ENCODE assay signal across 8 cellular contexts in genomic region chr10:72272689-72273409, GRCh38. TPM values are rescaled to one million over a fixed set of nuclear protein-coding genes. Genes with fewer than 3 reads are reported as not detected.
DNase-seq lines count a peak whose midpoint lies in the region; ATAC-seq and TF ChIP-seq lines count a peak whose summit lies in the region.

No MANE protein-coding gene starts in this region.

- H3K36me3 ChIP-seq in BLaER1 (peaks cover 24% of the 10 kb centered on the region), adrenal gland (replicated peaks in 1 of 2) (peaks cover 0 to 23% of the 10 kb centered on the region in 2 donors)

- TF ChIP-seq POLR2A in adrenal gland (IDR thresholded peaks at IDR 0.05): peak in 1 of 2 donors; percentile 57

- peaks cover 33% of the 10 kb centered on the region for H4K20me1 ChIP-seq in BLaER1

- H3K4me1 ChIP-seq in BLaER1: peaks cover 81% of the 10 kb centered on the region
- peaks cover 12 to 21% of the 10 kb centered on the region in 2 donors for H3K4me1 ChIP-seq in adrenal gland (replicated peaks in 1 of 2)

- intact Hi-C loops in adrenal gland (cut with DNase I): loop anchor here in 1 of 2 donors (10.0 kb wide), 1 partner anchor 52 kb away; no protein-coding TSS in a partner anchor
- intact Hi-C loops in Right ventricle myocardium superior (cut with DNase I): loop anchor here (2.0 to 10.0 kb wide), 2 partner anchors 52 to 56 kb away; partner anchors contain the start of genes ANAPC16 and ASCC1

- H3K9me3 ChIP-seq in BLaER1 (no peaks in the 10 kb centered on the region), adrenal gland (replicated peaks in 1 of 3) (no peaks in the 10 kb centered on the region)

- peak overlapping the region; percentile 97 for H3K4me3 ChIP-seq in BLaER1
- peak overlapping the region in 3 of 4 donors; percentile 42 to 96 (median 71) for H3K4me3 ChIP-seq in adrenal gland

- H3K4me2 ChIP-seq in BLaER1: peak overlapping the region; percentile 96

- H3K9ac ChIP-seq in BLaER1: peak overlapping the region; percentile 89

- DNase-seq in HK-2 (ENCODE audit: unreplicated experiment): peak; percentile 95
- DNase-seq in NOMO-1 treated with DMSO at 0.1 percent for 48 hours (lab: John Stamatoyannopoulos, UW; ENCODE audit: unreplicated experiment): peak; percentile 48
- peak; percentile 87 to 97 (median 94) for DNase-seq in adrenal gland
- peak; percentile 94 for DNase-seq in Right ventricle myocardium superior
- DNase-seq in non-pigmented ciliary epithelial cell (ENCODE audit: low read depth): peak; percentile 73
- no peak for DNase-seq in central memory CD4-positive, alpha-beta T cell

- peak in 1 of 6 experiments; percentile 33 for TF ChIP-seq CTCF in adrenal gland (IDR thresholded peaks at IDR 0.05)

- H3K27me3 ChIP-seq in BLaER1 (no peaks in the 10 kb centered on the region), adrenal gland (no peaks in the 10 kb centered on the region)

- ATAC-seq in GM18502 (IDR thresholded peaks at IDR 0.05; ENCODE audit: poor library complexity, unreplicated experiment) (peak; percentile 32), Right ventricle myocardium superior (ENCODE audit: poor library complexity) (peak; percentile 74)

- H3K27ac ChIP-seq in BLaER1 (peak overlapping the region; percentile 95), adrenal gland (peak overlapping the region; percentile 86 to 99 (median 97))

- WGBS in adrenal gland, 4 donors: 0 to 3% (median 1%) methylated on average over 4 to 28 of the region's 28 CpGs

RNA-seq across cellular contexts. Expression of gene DDIT4, which starts 0.9 kb away (rescaled TPM):
- total RNA-seq in adrenal gland (100 to 1,000 TPM; 211 to 711 (median 386) TPM), Right ventricle myocardium superior (54.8 TPM)
- 100 to 1,000 TPM; 109 to 149 (median 123) TPM for polyA plus RNA-seq in adrenal gland

RNA-seq across cellular contexts. Expression of gene ASCC1, which starts 56.8 kb away (rescaled TPM):
- 10 to 100 TPM; 26.6 to 57.4 (median 36.7) TPM for total RNA-seq in adrenal gland
- 100 to 1,000 TPM in 1 of 3 donors, 10 to 100 TPM in 1, 1 to 10 TPM in 1; 9.7 to 101 (median 10.1) TPM for polyA plus RNA-seq in adrenal gland
- total RNA-seq in Right ventricle myocardium superior: 32.0 TPM

RNA-seq across cellular contexts. Expression of gene ANAPC16, which starts 57.0 kb away (rescaled TPM):
- total RNA-seq in adrenal gland: 100 to 1,000 TPM in 7 of 8 donors, 10 to 100 TPM in 1; 69.1 to 170 (median 139) TPM
- 100 to 1,000 TPM; 102 to 186 (median 128) TPM for polyA plus RNA-seq in adrenal gland
- total RNA-seq in Right ventricle myocardium superior: 242 TPM
